Comparison of ENCODE assay signal across 25 cellular contexts in the genomic region with DNA sequence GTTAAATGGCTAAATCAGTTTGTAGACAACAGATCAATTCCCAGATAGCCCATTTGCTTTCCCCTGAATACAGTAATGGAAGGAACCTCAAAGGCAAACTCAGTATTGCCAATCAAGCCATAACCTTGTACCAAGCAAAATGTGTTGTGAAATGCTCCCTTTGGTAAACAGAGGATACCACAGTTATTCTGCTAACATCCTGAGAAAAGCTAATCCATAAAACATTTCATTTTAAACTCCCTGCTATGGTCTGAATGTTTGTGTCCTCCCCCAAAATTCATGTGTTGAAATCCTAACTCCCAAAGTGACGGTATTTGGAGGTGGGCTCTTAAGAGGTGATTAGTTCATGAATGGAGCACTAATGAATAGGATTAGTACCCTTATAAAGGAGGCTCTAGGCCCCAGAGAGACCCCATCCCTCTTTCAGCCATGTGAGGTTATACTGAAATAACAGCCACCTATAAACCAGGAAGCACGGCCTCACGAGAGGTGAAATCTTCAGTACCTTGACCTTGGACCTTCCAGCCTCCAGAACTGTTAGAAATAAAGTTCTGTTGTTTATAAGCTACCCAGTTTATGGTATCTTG.
DNase-seq lines count a peak whose midpoint lies in the region; ATAC-seq and TF ChIP-seq lines count a peak whose summit lies in the region.
"Had no signal": no experiment of that assay in that cellular context is flagged by ENCODE, and none has a peak within 500 bp of the region (broad histone marks: within the 10 kb centered on the region; RNA-seq: fewer than 3 reads in every experiment).

No MANE protein-coding gene starts in this region.

- DNase-seq in GM23338 (ENCODE audit: low spot score) (peak; percentile 39), amniotic epithelial cell (ENCODE audit: low read depth) (peak; percentile 28), left lobe of liver (ENCODE audit: low spot score) (no peak), neural progenitor cell (ENCODE audit: low spot score) (peak; percentile 55), DMS79 (lab: John Stamatoyannopoulos, UW) (no peak)
- DNase-seq: CD8-positive, alpha-beta memory T cell; DMS 273 treated with DMSO at 0.1 percent for 48 hours; DMS79 treated with DMSO at 0.1 percent for 48 hours; GF-D8; Kasumi-1; NCI-H1105; NCI-H2029 treated with DMSO at 0.1 percent for 48 hours; NCI-H446 treated with DMSO at 0.1 percent for 48 hours; NCI-H526; NCI-H82; NK-92 treated with Interleukin-12 subunit alpha and Interleukin-12 subunit beta, amount 100 ng/mL, for 24 hours; PC-3; SK-N-SH had no signal

- H3K4me1 ChIP-seq in GM23338 (ENCODE audit: insufficient read depth), result peaks cover 53% of the 10 kb centered on the region
- H3K4me1 ChIP-seq in neural progenitor cell, result peaks cover 57% of the 10 kb centered on the region

- no peaks in the 10 kb centered on the region for H3K9me2 ChIP-seq in GM23338 (ENCODE audit: insufficient read depth)
- H3K9me2 ChIP-seq: SK-N-SH had no signal

- peak overlapping the region; percentile 5; the same call in 1 of the 2 replicates for H3K4me2 ChIP-seq in GM23338
- peak overlapping the region; percentile 39 for H3K4me2 ChIP-seq in neural progenitor cell
- H3K4me2 ChIP-seq: SK-N-SH had no signal

- no peaks in the 10 kb centered on the region for H3K9me3 ChIP-seq in neural progenitor cell (ENCODE audit: low read depth)
- H3K9me3 ChIP-seq: SK-N-SH had no signal

- H4K20me1 ChIP-seq in GM23338 (replicated peaks; ENCODE audit: insufficient read depth) (no peaks in the 10 kb centered on the region), neural progenitor cell (ENCODE audit: low read depth) (peaks cover 3% of the 10 kb centered on the region)

- peaks cover 16% of the 10 kb centered on the region for H3K79me2 ChIP-seq in GM23338 (replicated peaks; ENCODE audit: insufficient read depth)
- H3K79me2 ChIP-seq in neural progenitor cell (ENCODE audit: low read depth), result no peaks in the 10 kb centered on the region

- no peaks in the 10 kb centered on the region; the same call in 2 of the 3 replicates for H3K36me3 Mint-ChIP-seq in GM23338 (ENCODE audit: low read depth)
- peaks cover 3% of the 10 kb centered on the region for H3K36me3 Mint-ChIP-seq in neural progenitor cell
- H3K36me3 Mint-ChIP-seq: CD14-positive monocyte; CD8-positive, alpha-beta memory T cell had no signal

- ATAC-seq in GM23338 (peak; percentile 73), left lobe of liver (peak; percentile 62), HG03442 (IDR thresholded peaks at IDR 0.05; ENCODE audit: unreplicated experiment) (no peak), HG03457 (IDR thresholded peaks at IDR 0.05; ENCODE audit: unreplicated experiment) (no peak)
- ATAC-seq: K562, PC-3 had no signal

- no peaks in the 10 kb centered on the region for H3F3A ChIP-seq in GM23338 (replicated peaks; ENCODE audit: low read depth)
- H3F3A ChIP-seq in neural progenitor cell (ENCODE audit: low read depth), result peaks cover 37% of the 10 kb centered on the region

- peaks cover 2% of the 10 kb centered on the region for H3K27me3 Mint-ChIP-seq in GM23338 (ENCODE audit: insufficient read depth, low read depth, poor library complexity)
- no peaks in the 10 kb centered on the region for H3K27me3 Mint-ChIP-seq in neural progenitor cell (ENCODE audit: insufficient read depth, low read depth)
- H3K27me3 Mint-ChIP-seq: B cell; CD8-positive, alpha-beta memory T cell had no signal

- TF ChIP-seq CTCF in GM23338 (conservative IDR thresholded peaks at IDR 0.05; ENCODE audit: low read depth in 2 of 2), result no peak
- TF ChIP-seq CTCF in neural progenitor cell (IDR thresholded peaks at IDR 0.05), result no peak

- no peak overlapping the region for H3K9ac ChIP-seq in neural progenitor cell
- H3K9ac ChIP-seq: SK-N-SH had no signal

- H3K36me3 ChIP-seq in GM23338 (ENCODE audit: insufficient read depth) (no peaks in the 10 kb centered on the region), neural progenitor cell (no peaks in the 10 kb centered on the region)

- H3K4me3 Mint-ChIP-seq in GM23338 (no peak overlapping the region; the same call in 2 of the 3 replicates), neural progenitor cell (no peak overlapping the region)
- H3K4me3 Mint-ChIP-seq: B cell; CD14-positive monocyte; CD8-positive, alpha-beta memory T cell had no signal

- H3K27ac ChIP-seq in GM23338 (ENCODE audit: low read depth), result peak overlapping the region; percentile 81
- H3K27ac ChIP-seq in neural progenitor cell, result no peak overlapping the region
- H3K27ac ChIP-seq: 22Rv1, HL-60 had no signal

- H3K27ac Mint-ChIP-seq in GM23338 (peak overlapping the region; percentile 52), neural progenitor cell (no peak overlapping the region)
- H3K27ac Mint-ChIP-seq: B cell; CD14-positive monocyte; CD8-positive, alpha-beta memory T cell had no signal

- no peak overlapping the region for H2AFZ ChIP-seq in GM23338
- no peak overlapping the region for H2AFZ ChIP-seq in neural progenitor cell (replicated peaks)

- H3K27me3 ChIP-seq in GM23338 (ENCODE audit: insufficient read depth) (no peaks in the 10 kb centered on the region), neural progenitor cell (no peaks in the 10 kb centered on the region)

- H3K9me3 Mint-ChIP-seq in GM23338 (no peaks in the 10 kb centered on the region; the same call in 2 of the 3 replicates), neural progenitor cell (peaks cover 10% of the 10 kb centered on the region)

- H3K4me1 Mint-ChIP-seq in GM23338 (peaks cover 57% of the 10 kb centered on the region), neural progenitor cell (peaks cover 11% of the 10 kb centered on the region)
- H3K4me1 Mint-ChIP-seq: B cell; CD14-positive monocyte; CD8-positive, alpha-beta memory T cell had no signal

- H3K4me3 ChIP-seq in GM23338 (no peak overlapping the region), neural progenitor cell (no peak overlapping the region)
- H3K4me3 ChIP-seq: K562 had no signal

TF ChIP-seq in GM23338, 12 proteins besides CTCF, POLR2A, EP300 and RAD21 (continues in another document):
- TF ChIP-seq CREB1 (CRISPR knock-in tag; IDR thresholded peaks at IDR 0.05; ENCODE audit: low read depth), result no peak
- TF ChIP-seq POLR2AphosphoS5 (IDR thresholded peaks at IDR 0.05; ENCODE audit: low read depth), result no peak
- TF ChIP-seq NANOG (IDR thresholded peaks at IDR 0.05; ENCODE audit: borderline replicate concordance), result no peak
- no peak for TF ChIP-seq STAT1 (IDR thresholded peaks at IDR 0.05; ENCODE audit: unreplicated experiment)
- TF ChIP-seq ZNF331 (CRISPR knock-in tag; IDR thresholded peaks at IDR 0.05; ENCODE audit: low read depth), result no peak
- no peak for TF ChIP-seq ZNF114 (CRISPR knock-in tag; IDR thresholded peaks at IDR 0.05)
- TF ChIP-seq, protein P1, sequence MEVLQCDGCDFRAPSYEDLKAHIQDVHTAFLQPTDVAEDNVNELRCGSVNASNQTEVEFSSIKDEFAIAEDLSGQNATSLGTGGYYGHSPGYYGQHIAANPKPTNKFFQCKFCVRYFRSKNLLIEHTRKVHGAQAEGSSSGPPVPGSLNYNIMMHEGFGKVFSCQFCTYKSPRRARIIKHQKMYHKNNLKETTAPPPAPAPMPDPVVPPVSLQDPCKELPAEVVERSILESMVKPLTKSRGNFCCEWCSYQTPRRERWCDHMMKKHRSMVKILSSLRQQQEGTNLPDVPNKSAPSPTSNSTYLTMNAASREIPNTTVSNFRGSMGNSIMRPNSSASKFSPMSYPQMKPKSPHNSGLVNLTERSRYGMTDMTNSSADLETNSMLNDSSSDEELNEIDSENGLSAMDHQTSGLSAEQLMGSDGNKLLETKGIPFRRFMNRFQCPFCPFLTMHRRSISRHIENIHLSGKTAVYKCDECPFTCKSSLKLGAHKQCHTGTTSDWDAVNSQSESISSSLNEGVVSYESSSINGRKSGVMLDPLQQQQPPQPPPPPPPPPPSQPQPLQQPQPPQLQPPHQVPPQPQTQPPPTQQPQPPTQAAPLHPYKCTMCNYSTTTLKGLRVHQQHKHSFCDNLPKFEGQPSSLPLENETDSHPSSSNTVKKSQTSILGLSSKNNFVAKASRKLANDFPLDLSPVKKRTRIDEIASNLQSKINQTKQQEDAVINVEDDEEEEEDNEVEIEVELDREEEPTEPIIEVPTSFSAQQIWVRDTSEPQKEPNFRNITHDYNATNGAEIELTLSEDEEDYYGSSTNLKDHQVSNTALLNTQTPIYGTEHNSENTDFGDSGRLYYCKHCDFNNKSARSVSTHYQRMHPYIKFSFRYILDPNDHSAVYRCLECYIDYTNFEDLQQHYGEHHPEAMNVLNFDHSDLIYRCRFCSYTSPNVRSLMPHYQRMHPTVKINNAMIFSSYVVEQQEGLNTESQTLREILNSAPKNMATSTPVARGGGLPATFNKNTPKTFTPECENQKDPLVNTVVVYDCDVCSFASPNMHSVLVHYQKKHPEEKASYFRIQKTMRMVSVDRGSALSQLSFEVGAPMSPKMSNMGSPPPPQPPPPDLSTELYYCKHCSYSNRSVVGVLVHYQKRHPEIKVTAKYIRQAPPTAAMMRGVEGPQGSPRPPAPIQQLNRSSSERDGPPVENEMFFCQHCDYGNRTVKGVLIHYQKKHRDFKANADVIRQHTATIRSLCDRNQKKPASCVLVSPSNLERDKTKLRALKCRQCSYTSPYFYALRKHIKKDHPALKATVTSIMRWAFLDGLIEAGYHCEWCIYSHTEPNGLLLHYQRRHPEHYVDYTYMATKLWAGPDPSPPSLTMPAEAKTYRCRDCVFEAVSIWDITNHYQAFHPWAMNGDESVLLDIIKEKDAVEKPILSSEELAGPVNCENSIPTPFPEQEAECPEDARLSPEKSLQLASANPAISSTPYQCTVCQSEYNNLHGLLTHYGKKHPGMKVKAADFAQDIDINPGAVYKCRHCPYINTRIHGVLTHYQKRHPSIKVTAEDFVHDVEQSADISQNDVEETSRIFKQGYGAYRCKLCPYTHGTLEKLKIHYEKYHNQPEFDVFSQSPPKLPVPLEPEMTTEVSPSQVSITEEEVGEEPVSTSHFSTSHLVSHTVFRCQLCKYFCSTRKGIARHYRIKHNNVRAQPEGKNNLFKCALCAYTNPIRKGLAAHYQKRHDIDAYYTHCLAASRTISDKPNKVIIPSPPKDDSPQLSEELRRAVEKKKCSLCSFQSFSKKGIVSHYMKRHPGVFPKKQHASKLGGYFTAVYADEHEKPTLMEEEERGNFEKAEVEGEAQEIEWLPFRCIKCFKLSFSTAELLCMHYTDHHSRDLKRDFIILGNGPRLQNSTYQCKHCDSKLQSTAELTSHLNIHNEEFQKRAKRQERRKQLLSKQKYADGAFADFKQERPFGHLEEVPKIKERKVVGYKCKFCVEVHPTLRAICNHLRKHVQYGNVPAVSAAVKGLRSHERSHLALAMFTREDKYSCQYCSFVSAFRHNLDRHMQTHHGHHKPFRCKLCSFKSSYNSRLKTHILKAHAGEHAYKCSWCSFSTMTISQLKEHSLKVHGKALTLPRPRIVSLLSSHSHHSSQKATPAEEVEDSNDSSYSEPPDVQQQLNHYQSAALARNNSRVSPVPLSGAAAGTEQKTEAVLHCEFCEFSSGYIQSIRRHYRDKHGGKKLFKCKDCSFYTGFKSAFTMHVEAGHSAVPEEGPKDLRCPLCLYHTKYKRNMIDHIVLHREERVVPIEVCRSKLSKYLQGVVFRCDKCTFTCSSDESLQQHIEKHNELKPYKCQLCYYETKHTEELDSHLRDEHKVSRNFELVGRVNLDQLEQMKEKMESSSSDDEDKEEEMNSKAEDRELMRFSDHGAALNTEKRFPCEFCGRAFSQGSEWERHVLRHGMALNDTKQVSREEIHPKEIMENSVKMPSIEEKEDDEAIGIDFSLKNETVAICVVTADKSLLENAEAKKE (CRISPR knock-in tag; IDR thresholded peaks at IDR 0.05), result no peak

Comparison
In these comparisons a context has a peak if more than half of its experiments do, and no peak if none do; other contexts are left out.
1. ATAC-seq: peak in GM23338 (single experiment) and left lobe of liver (single experiment); none in HG03442 (single experiment) and HG03457 (single experiment).
2. DNase-seq: peak in GM23338 (single experiment), amniotic epithelial cell (single experiment) and neural progenitor cell (single experiment); none in left lobe of liver (single experiment) and DMS79 (single experiment).